ENCODE assay signal across 28 cellular contexts in genomic region chr18:63586431-63586830, GRCh38. TPM values are rescaled to one million over a fixed set of nuclear protein-coding genes. Genes with fewer than 3 reads are reported as not detected.
DNase-seq lines count a peak whose midpoint lies in the region; ATAC-seq, FAIRE-seq and TF ChIP-seq lines count a peak whose summit lies in the region.
"Had no signal": no experiment of that assay in that cellular context is flagged by ENCODE, and none has a peak within 500 bp of the region (broad histone marks: within the 10 kb centered on the region; RNA-seq: fewer than 3 reads in every experiment).

No MANE protein-coding gene starts in this region.

- ATAC-seq in RWPE2 (ENCODE audit: low read depth) (peak; percentile 40; the same call in 1 of the 3 replicates), esophagus mucosa (peak; percentile 77)

- H3K27ac ChIP-seq in RWPE2 (ENCODE audit: poor library complexity, severe bottlenecking) (peak overlapping the region; percentile 90), skin epidermis (peak overlapping the region in 14 of 21 experiments; percentile 5 to 58 (median 39))
- H3K27ac ChIP-seq: GM23248, Peyer's patch had no signal

- DNase-seq in D721Med (ENCODE audit: insufficient read length, low spot score), result peak; percentile 51
- no peak for DNase-seq in RWPE2 (ENCODE audit: low spot score)
- no peak for DNase-seq in stimulated activated naive CD4-positive, alpha-beta T cell (lab: John Stamatoyannopoulos, UW)
- no peak for DNase-seq in iPS-NIHi7 (ENCODE audit: extremely low spot score)
- no peak for DNase-seq in NK-92 (lab: John Stamatoyannopoulos, UW; ENCODE audit: unreplicated experiment)
- DNase-seq in AG08396 (ENCODE audit: low spot score), result no peak
- DNase-seq: CD4-positive, CD25-positive, alpha-beta regulatory T cell; COR-L47; DMS 273 treated with DMSO at 0.1 percent for 48 hours; DMS79 treated with DMSO at 0.1 percent for 48 hours; GM23248; H9; HFFc6; KBM-7; NCI-H1092; NCI-H1436; NCI-H1930; NCI-H226; NCI-H510A treated with DMSO at 0.1 percent for 48 hours; NCI-H748 treated with DMSO at 0.1 percent for 48 hours; Peyer's patch; Right ventricle myocardium superior had no signal

- no peak for TF ChIP-seq CTCF in D721Med (IDR thresholded peaks at IDR 0.05; ENCODE audit: insufficient read depth, missing control alignments)
- no peak for TF ChIP-seq CTCF in RWPE2 (IDR thresholded peaks at IDR 0.05; ENCODE audit: poor library complexity, severe bottlenecking)

- no peaks in the 10 kb centered on the region for H3K27me3 ChIP-seq in RWPE2 (ENCODE audit: insufficient read depth, poor library complexity, severe bottlenecking)
- H3K27me3 ChIP-seq: Peyer's patch had no signal

- FAIRE-seq in D721Med (lab: Jason Lieb, UNC), result peak; percentile 99
- FAIRE-seq: A204.1 had no signal

- H3K36me3 ChIP-seq in RWPE2 (ENCODE audit: low read depth), result no peaks in the 10 kb centered on the region
- H3K36me3 ChIP-seq: Peyer's patch had no signal

- no peak overlapping the region for H3K4me3 ChIP-seq in RWPE2 (ENCODE audit: severe bottlenecking)
- H3K4me3 ChIP-seq in skin epidermis, result peak overlapping the region in 1 of 7 experiments; percentile 10
- H3K4me3 ChIP-seq: GM23248, Peyer's patch had no signal

- H3K4me1 ChIP-seq in RWPE2 (ENCODE audit: insufficient read depth, poor library complexity, severe bottlenecking), result peaks cover 41% of the 10 kb centered on the region
- H3K4me1 ChIP-seq: Peyer's patch had no signal

- no peaks in the 10 kb centered on the region for H3K9me3 ChIP-seq in RWPE2 (ENCODE audit: severe bottlenecking)
- H3K9me3 ChIP-seq: Peyer's patch had no signal

RNA-seq across cellular contexts. Expression of gene SERPINB13, which starts 0.7 kb away (rescaled TPM):
- total RNA-seq in esophagus mucosa, result 281 TPM
- total RNA-seq: CD4-positive, CD25-positive, alpha-beta regulatory T cell; GM23248; H9; HFFc6; HT1080; OCI-LY7; Peyer's patch; Right ventricle myocardium superior; SK-MEL-5 had no signal

RNA-seq across cellular contexts. Expression of gene SERPINB12, which starts 44.3 kb away (rescaled TPM):
- 0.60 TPM for total RNA-seq in esophagus mucosa
- total RNA-seq: CD4-positive, CD25-positive, alpha-beta regulatory T cell; GM23248; H9; HFFc6; HT1080; OCI-LY7; Peyer's patch; Right ventricle myocardium superior; SK-MEL-5 had no signal

RNA-seq across cellular contexts. Expression of gene SERPINB4, which starts 57.6 kb away (rescaled TPM):
- 418 TPM for total RNA-seq in esophagus mucosa
- total RNA-seq: CD4-positive, CD25-positive, alpha-beta regulatory T cell; GM23248; HFFc6; HT1080; OCI-LY7; Peyer's patch; Right ventricle myocardium superior; SK-MEL-5 had no signal
